In the genomic region with DNA sequence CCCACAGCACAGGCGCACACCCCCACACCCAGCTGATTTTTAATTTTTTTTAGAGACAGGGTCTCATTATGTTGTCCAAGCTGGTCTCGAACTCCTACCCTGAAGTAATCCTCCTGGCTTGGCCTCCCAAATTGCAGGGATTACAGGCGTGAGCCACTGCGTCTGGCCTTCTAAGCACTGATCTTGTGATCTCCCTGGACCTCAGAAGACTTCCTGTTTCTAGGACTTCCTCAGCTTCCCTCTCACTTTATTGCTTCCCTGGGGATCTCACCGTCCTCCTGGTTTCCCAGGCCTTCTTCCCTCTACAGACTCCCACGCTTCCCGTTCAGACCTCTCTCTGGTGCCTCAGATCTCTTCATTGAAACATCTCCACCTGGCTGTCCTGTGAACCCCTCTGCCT, we compare ENCODE assay signal across 1 cellular context.
TF ChIP-seq lines count a peak whose summit lies in the region.

No MANE protein-coding gene starts in this region.

TF ChIP-seq in WTC11, 78 proteins besides CTCF, POLR2A, EP300 and RAD21:
- TF ChIP-seq CREM (CRISPR knock-in tag; IDR thresholded peaks at IDR 0.05) (no peak), OVOL2 (CRISPR knock-in tag; IDR thresholded peaks at IDR 0.05; ENCODE audit: borderline replicate concordance) (no peak)
- TF ChIP-seq, protein P1, sequence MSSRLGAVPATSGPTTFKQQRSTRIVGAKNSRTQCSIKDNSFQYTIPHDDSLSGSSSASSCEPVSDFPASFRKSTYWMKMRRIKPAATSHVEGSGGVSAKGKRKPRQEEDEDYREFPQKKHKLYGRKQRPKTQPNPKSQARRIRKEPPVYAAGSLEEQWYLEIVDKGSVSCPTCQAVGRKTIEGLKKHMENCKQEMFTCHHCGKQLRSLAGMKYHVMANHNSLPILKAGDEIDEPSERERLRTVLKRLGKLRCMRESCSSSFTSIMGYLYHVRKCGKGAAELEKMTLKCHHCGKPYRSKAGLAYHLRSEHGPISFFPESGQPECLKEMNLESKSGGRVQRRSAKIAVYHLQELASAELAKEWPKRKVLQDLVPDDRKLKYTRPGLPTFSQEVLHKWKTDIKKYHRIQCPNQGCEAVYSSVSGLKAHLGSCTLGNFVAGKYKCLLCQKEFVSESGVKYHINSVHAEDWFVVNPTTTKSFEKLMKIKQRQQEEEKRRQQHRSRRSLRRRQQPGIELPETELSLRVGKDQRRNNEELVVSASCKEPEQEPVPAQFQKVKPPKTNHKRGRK (CRISPR knock-in tag; IDR thresholded peaks at IDR 0.05; ENCODE audit: borderline replicate concordance) = no peak
